ENCODE assay signal across 11 cellular contexts in genomic region chr11:117037279-117037951, GRCh38.
DNase-seq lines count a peak whose midpoint lies in the region; ATAC-seq and TF ChIP-seq lines count a peak whose summit lies in the region.
"Had no signal": no experiment of that assay in that cellular context is flagged by ENCODE, and none has a peak within 500 bp of the region (broad histone marks: within the 10 kb centered on the region; RNA-seq: fewer than 3 reads in every experiment).

No MANE protein-coding gene starts in this region.

- no peak overlapping the region for H3K9ac ChIP-seq in PC-3 (ENCODE audit: low read length)

- peak; percentile 20 for DNase-seq in Daoy (ENCODE audit: low read depth)
- DNase-seq in NCI-H146 treated with DMSO at 0.1 percent for 48 hours (lab: John Stamatoyannopoulos, UW; ENCODE audit: unreplicated experiment) = peak; percentile 20
- DNase-seq in dermis blood vessel endothelial cell = peak; percentile 48
- DNase-seq in natural killer cell = no peak
- DNase-seq in Peyer's patch = no peak
- DNase-seq in stimulated activated CD4-positive, alpha-beta T cell treated with anti-CD3 and anti-CD28 coated beads, Interleukin-2, amount 100 ng/mL, for 24 hours = no peak
- no peak for DNase-seq in PC-3
- DNase-seq in NCI-H345 treated with DMSO at 0.1 percent for 48 hours (lab: John Stamatoyannopoulos, UW; ENCODE audit: unreplicated experiment) = no peak
- DNase-seq: NCI-H2081 treated with DMSO at 0.1 percent for 48 hours; stimulated activated CD4-positive, alpha-beta T cell treated with anti-CD3 and anti-CD28 coated beads, Interleukin-12 subunit alpha, Interleukin-12 subunit beta, amount 100 ng/mL, for 4 hours; transverse colon had no signal

- peak; percentile 32 to 48 (median 47) for ATAC-seq in natural killer cell
- no peak for ATAC-seq in PC-3

- peaks cover 40% of the 10 kb centered on the region for H3K79me2 ChIP-seq in PC-3 (ENCODE audit: low read length)

- H3F3A ChIP-seq in PC-3 (ENCODE audit: low read length, unreplicated experiment) = no peaks in the 10 kb centered on the region

- H3K27ac ChIP-seq in Peyer's patch = no peak overlapping the region
- H3K27ac ChIP-seq in PC-3 (ENCODE audit: low read length) = no peak overlapping the region
- H3K27ac ChIP-seq: transverse colon had no signal

- H3K4me3 ChIP-seq in Peyer's patch (no peak overlapping the region), PC-3 (ENCODE audit: low read length) (no peak overlapping the region)
- H3K4me3 ChIP-seq: transverse colon had no signal

- peaks cover 21% of the 10 kb centered on the region for H4K20me1 ChIP-seq in PC-3 (ENCODE audit: low read length)

- TF ChIP-seq POLR2A in Peyer's patch (IDR thresholded peaks at IDR 0.05) = no peak

- H3K4me2 ChIP-seq in PC-3 (ENCODE audit: low read length) = no peak overlapping the region

- no peaks in the 10 kb centered on the region for H3K36me3 Mint-ChIP-seq in natural killer cell

- no peaks in the 10 kb centered on the region for H3K9me3 ChIP-seq in Peyer's patch
- no peaks in the 10 kb centered on the region for H3K9me3 ChIP-seq in PC-3 (ENCODE audit: low read length)
- H3K9me3 ChIP-seq: transverse colon had no signal

- H2AFZ ChIP-seq in PC-3 (ENCODE audit: low read length) = no peak overlapping the region

- TF ChIP-seq CTCF in natural killer cell (IDR thresholded peaks at IDR 0.05) (no peak), Peyer's patch (IDR thresholded peaks at IDR 0.05) (no peak), PC-3 (conservative IDR thresholded peaks at IDR 0.05; ENCODE audit: low read depth, low read length) (no peak)

- H3K27me3 ChIP-seq in Peyer's patch (no peaks in the 10 kb centered on the region), PC-3 (ENCODE audit: low read length) (no peaks in the 10 kb centered on the region)
- H3K27me3 ChIP-seq: transverse colon had no signal

- BruUV-seq in PC-3 (replicated peaks; lab: Mats Ljungman, UMichigan) = no TSS peak

- H3K4me1 ChIP-seq in Peyer's patch (peaks cover 0 to 21% (median 9%) of the 10 kb centered on the region in 4 donors), PC-3 (ENCODE audit: insufficient read depth, low read length) (peaks cover 15% of the 10 kb centered on the region)

- peaks cover 40 to 56% of the 10 kb centered on the region in 2 donors for H3K4me1 Mint-ChIP-seq in natural killer cell

- no peaks in the 10 kb centered on the region for H3K27me3 Mint-ChIP-seq in natural killer cell (ENCODE audit: low read depth in 2 of 2)

- peak overlapping the region; percentile 52 to 58 for H3K27ac Mint-ChIP-seq in natural killer cell

- intact Hi-C loops in natural killer cell (cut with micrococcal nuclease) = no loop called here
- intact Hi-C loops in PC-3 (cut with micrococcal nuclease) = no loop called here

- POLR2A ChIA-PET in PC-3 (lab: Charles Lee; ENCODE audit: unreplicated experiment) = no interaction called here

- CTCF ChIA-PET in PC-3 (lab: Charles Lee) = no interaction called here

- peak overlapping the region; percentile 26 for H3K4me3 Mint-ChIP-seq in natural killer cell

- no peaks in the 10 kb centered on the region for H3K9me3 Mint-ChIP-seq in natural killer cell

- no peaks in the 10 kb centered on the region for H3K36me3 ChIP-seq in Peyer's patch
- H3K36me3 ChIP-seq in PC-3 (ENCODE audit: low read depth, low read length) = no peaks in the 10 kb centered on the region
- H3K36me3 ChIP-seq: transverse colon had no signal

- H3K9me2 ChIP-seq in PC-3 (replicated peaks; ENCODE audit: low read length) = no peaks in the 10 kb centered on the region

Comparison
In these comparisons a context has a peak if more than half of its experiments do, and no peak if none do; other contexts are left out.
1. DNase-seq: peak in Daoy (single experiment), NCI-H146 treated with DMSO at 0.1 percent for 48 hours (single experiment) and dermis blood vessel endothelial cell (single experiment); none in natural killer cell (single experiment), Peyer's patch (0 of 3), stimulated activated CD4-positive, alpha-beta T cell treated with anti-CD3 and anti-CD28 coated beads, Interleukin-2, amount 100 ng/mL, for 24 hours (0 of 2), PC-3 (single experiment) and NCI-H345 treated with DMSO at 0.1 percent for 48 hours (single experiment).